8 cellular contexts compared by ENCODE assay signal in the genomic region with DNA sequence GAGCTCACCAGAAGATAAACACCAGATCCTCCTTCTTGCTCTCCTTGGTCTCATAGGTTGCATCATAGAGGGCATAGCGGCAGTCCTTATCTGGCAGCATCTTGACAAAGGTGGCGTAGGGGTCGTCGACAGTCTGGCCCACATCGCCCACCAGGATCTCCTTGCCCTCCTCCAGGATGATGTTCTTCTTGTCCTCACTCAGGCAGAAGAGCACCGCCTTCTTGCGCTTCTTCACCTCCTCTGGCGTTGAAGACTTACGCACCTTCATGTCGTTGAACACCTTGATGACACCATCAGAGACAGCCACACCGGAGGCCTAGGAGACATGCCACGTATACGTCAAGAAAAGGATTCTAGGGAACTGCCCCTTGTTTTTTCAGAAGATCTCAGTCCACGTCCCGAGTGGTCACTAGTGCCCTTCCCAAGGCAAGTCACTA. TPM values are rescaled to one million over a fixed set of nuclear protein-coding genes. Genes with fewer than 3 reads are reported as not detected.
A peak's percentile ranks its signal among the peaks of the same experiment; 100 is the strongest.
DNase-seq lines count a peak whose midpoint lies in the region; ATAC-seq, FAIRE-seq and TF ChIP-seq lines count a peak whose summit lies in the region.

No MANE protein-coding gene starts in this region.

- ATAC-seq in GM12878 (no peak), HG02759 (IDR thresholded peaks at IDR 0.05; ENCODE audit: unreplicated experiment) (no peak), HG03025 (IDR thresholded peaks at IDR 0.05; ENCODE audit: low FRiP score, unreplicated experiment) (no peak)

- RAD21 ChIA-PET in GM12878 (lab: Charles Lee; ENCODE audit: unreplicated experiment) = no interaction called here

- H3K4me3 ChIP-seq in ACC112 (ENCODE audit: low read depth, low read length) (peak overlapping the region; percentile 99), HL-60 (replicated peaks; ENCODE audit: insufficient read depth, low read length) (peak overlapping the region; percentile 91), GM12878 (peak overlapping the region; percentile 93), mononuclear cell (ENCODE audit: low read length) (peak overlapping the region; percentile 94)

- SMC1A ChIA-PET in GM12878 (lab: Charles Lee; ENCODE audit: uncharacterized antibody, unreplicated experiment) = no interaction called here

- no peak for TF ChIP-seq RAD21 in GM12878 (IDR thresholded peaks at IDR 0.05; ENCODE audit: insufficient read depth, low read depth, low read length)

- 83% methylated on average over 15 of the region's 15 CpGs for WGBS in GM12878 (ENCODE audit: insufficient coverage, insufficient replicate concordance, low lambda C conversion rate, missing lambda C conversion rate)

- DNase-seq in HL-60 (ENCODE audit: low read depth in 1 of 2, low spot score in 1 of 2) (no peak), GM12878 (ENCODE audit: low read depth, low spot score) (no peak), globus pallidus (ENCODE audit: low spot score) (no peak), MV-4-11 (lab: John Stamatoyannopoulos, UW) (no peak)

- H4K20me1 ChIP-seq in GM12878 (ENCODE audit: control insufficient read depth, insufficient read depth) = peaks cover 24% of the 10 kb centered on the region

- peak overlapping the region; percentile 92 for H3K9ac ChIP-seq in GM12878 (ENCODE audit: control insufficient read depth, insufficient read depth, low read length)

- H3K79me2 ChIP-seq in ACC112 (ENCODE audit: control insufficient read depth, insufficient read depth, low read length, unreplicated experiment) = peaks cover 44% of the 10 kb centered on the region
- H3K79me2 ChIP-seq in GM12878 (ENCODE audit: control insufficient read depth, insufficient read depth, low read length) = peaks cover 50% of the 10 kb centered on the region

- H3K4me1 ChIP-seq in ACC112 (ENCODE audit: control insufficient read depth, insufficient read depth, low read length, unreplicated experiment) (peaks cover 5% of the 10 kb centered on the region), GM12878 (ENCODE audit: control insufficient read depth, insufficient read depth, low read length) (peaks cover 10% of the 10 kb centered on the region), mononuclear cell (ENCODE audit: insufficient read depth, low read length) (peaks cover 41% of the 10 kb centered on the region)

- BruUV-seq in GM12878 (replicated peaks; lab: Mats Ljungman, UMichigan) = no TSS peak

- no peak for TF ChIP-seq EP300 in GM12878 (IDR thresholded peaks at IDR 0.05; ENCODE audit: borderline replicate concordance in 1 of 2, control insufficient read depth in 1 of 2, low read depth in 2 of 2, low read length in 2 of 2)

- peak overlapping the region; percentile 94 for H3K4me2 ChIP-seq in GM12878 (ENCODE audit: control insufficient read depth, insufficient read depth)

- H3K9me3 ChIP-seq in GM12878 (replicated peaks; ENCODE audit: control insufficient read depth, insufficient read depth, low read length) (peaks cover 2% of the 10 kb centered on the region; the same call in 2 of the 3 replicates), mononuclear cell (ENCODE audit: low read depth, low read length) (no peaks in the 10 kb centered on the region)

- TF ChIP-seq CTCF in HL-60 (IDR thresholded peaks at IDR 0.05; ENCODE audit: insufficient read depth, low read length) (no peak), GM12878 (IDR thresholded peaks at IDR 0.05 in 2 of 3, conservative IDR thresholded peaks at IDR 0.05 in 1 of 3; ENCODE audit: control insufficient read depth in 2 of 3, extremely low read depth in 1 of 3, insufficient read depth in 1 of 3, low read depth in 3 of 3, low read length in 3 of 3) (no peak)

- CTCF ChIA-PET in GM12878 (lab: Yijun Ruan, JAX) = no interaction called here

- in situ Hi-C loops in GM12878 (cut with MboI) = loop anchor here (25.0 kb wide), 1 partner anchor 1619 kb away; the partner anchor contains the start of genes DNAJC4, FKBP2, NUDT22 and PPP1R14B

- intact Hi-C loops in GM12878 (cut with micrococcal nuclease; ENCODE audit: unreplicated experiment) = loop anchor here (5.0 kb wide), 1 partner anchor 196 kb away; the partner anchor contains the start of gene SF3B2

- H3K36me3 ChIP-seq in ACC112 (ENCODE audit: insufficient read depth, low read length) (peaks cover 52% of the 10 kb centered on the region), GM12878 (ENCODE audit: control insufficient read depth in 2 of 2, insufficient read depth in 2 of 2, low read length in 1 of 2) (peaks cover 32 to 41% of the 10 kb centered on the region in 2 experiments; a peak in 3 of 4 replicates)

- POLR2A ChIA-PET in GM12878 (lab: Charles Lee) = no interaction called here

- TF ChIP-seq POLR2A in GM12878 (IDR thresholded peaks at IDR 0.05; ENCODE audit: low read depth, low read length) = peak; percentile 55

- H3K27ac ChIP-seq in ACC112 (ENCODE audit: low read depth, low read length) (no peak overlapping the region), HL-60 (replicated peaks) (no peak overlapping the region), GM12878 (ENCODE audit: control insufficient read depth, insufficient read depth) (no peak overlapping the region)

- H2AFZ ChIP-seq in ACC112 (ENCODE audit: low read length, unreplicated experiment) (no peak overlapping the region), GM12878 (ENCODE audit: control insufficient read depth, low read depth, low read length) (no peak overlapping the region)

- FAIRE-seq in GM12878 (lab: Jason Lieb, UNC) = no peak

- H3K27me3 ChIP-seq in ACC112 (ENCODE audit: insufficient read depth, low read length) (no peaks in the 10 kb centered on the region), HL-60 (ENCODE audit: insufficient read depth, poor library complexity, severe bottlenecking) (no peaks in the 10 kb centered on the region), GM12878 (replicated peaks in 1 of 2; ENCODE audit: control insufficient read depth in 2 of 2, insufficient read depth in 2 of 2, low read length in 1 of 2) (no peaks in the 10 kb centered on the region), mononuclear cell (ENCODE audit: insufficient read depth, low read length) (no peaks in the 10 kb centered on the region)

RNA-seq across cellular contexts. Expression of gene CFL1, which starts 2.0 kb away (rescaled TPM):
- 119 and 124 TPM in 2 replicates for total RNA-seq in GM12878 (2013; cell fraction: nucleolus; rRNA removed)
- total RNA-seq in GM12878 (2014; rRNA removed) = 1,600 and 1,643 TPM in 2 replicates
- 1,098 and 1,149 TPM in 2 replicates for total RNA-seq in GM12878 (2014; rRNA removed; fragmentation: Illumina TruSeq; extraction: Trizol)
- total RNA-seq in GM12878 (2021) = 1,426 and 1,431 TPM in 2 replicates
- 247 TPM for polyA plus RNA-seq in GM12878 (2011; ENCODE audit: low read depth)
- polyA plus RNA-seq in GM12878 (2011; rRNA removed) = 575 and 895 TPM in 2 replicates
- 1,927 and 2,763 TPM in 2 replicates for polyA plus RNA-seq in GM12878 (2011; cell fraction: cytosol; rRNA removed)
- 600 and 985 TPM in 2 replicates for polyA plus RNA-seq in GM12878 (2011; cell fraction: nucleus; rRNA removed)
- 689 and 822 TPM in 2 replicates for polyA plus RNA-seq in GM12878 (2012)
- polyA plus RNA-seq in GM12878 (2014; fragmentation: Illumina TruSeq; extraction: Trizol) = 1,149 and 1,571 TPM in 2 replicates
- polyA plus RNA-seq in GM12878 (2014; fragmentation: Nextera tagmentation; extraction: Ambion mirVana) = 100 to 1,000 TPM; 164 to 462 TPM
- 1,518 and 1,569 TPM in 2 replicates for polyA plus RNA-seq in GM12878 (2014; rRNA removed)
- polyA plus RNA-seq in GM12878 (2016; fragmentation: Nextera tagmentation; extraction: Ambion mirVana) = 1,000 to 10,000 TPM; 2,798 to 2,994 TPM
- 1,157 and 1,210 TPM in 2 replicates for polyA minus RNA-seq in GM12878 (2011; rRNA and poly(A)+ RNA removed)
- 404 and 512 TPM in 2 replicates for polyA minus RNA-seq in GM12878 (2011; cell fraction: cytosol; rRNA and poly(A)+ RNA removed)
- 202 and 320 TPM in 2 replicates for polyA minus RNA-seq in GM12878 (2011; cell fraction: nucleus; rRNA and poly(A)+ RNA removed)
- total RNA-seq in mononuclear cell = 731 TPM

RNA-seq across cellular contexts. Expression of gene MUS81, which starts 4.3 kb away (rescaled TPM):
- total RNA-seq in GM12878 (2013; cell fraction: nucleolus; rRNA removed) = 82.3 and 89.8 TPM in 2 replicates
- total RNA-seq in GM12878 (2014; rRNA removed) (59.1 and 67.7 TPM in 2 replicates), GM12878 (2014; rRNA removed; fragmentation: Illumina TruSeq; extraction: Trizol) (32.4 and 33.0 TPM in 2 replicates), GM12878 (2021) (68.5 and 76.1 TPM in 2 replicates), mononuclear cell (17.3 TPM)
- polyA plus RNA-seq in GM12878 (2011; ENCODE audit: low read depth) = 30.8 TPM
- polyA plus RNA-seq in GM12878 (2011; rRNA removed) (28.8 and 39.3 TPM in 2 replicates), GM12878 (2014; fragmentation: Illumina TruSeq; extraction: Trizol) (10.7 and 31.9 TPM in 2 replicates), GM12878 (2014; fragmentation: Nextera tagmentation; extraction: Ambion mirVana) (10 to 100 TPM; 11.8 to 22.9 TPM), GM12878 (2014; rRNA removed) (70.7 and 81.2 TPM in 2 replicates), GM12878 (2016; fragmentation: Nextera tagmentation; extraction: Ambion mirVana) (10 to 100 TPM; 57.6 to 65.1 TPM)
- 28.2 and 51.3 TPM in 2 replicates for polyA plus RNA-seq in GM12878 (2011; cell fraction: cytosol; rRNA removed)
- 432 and 473 TPM in 2 replicates for polyA plus RNA-seq in GM12878 (2011; cell fraction: nucleus; rRNA removed)
- polyA plus RNA-seq in GM12878 (2012) = 50.1 and 67.1 TPM in 2 replicates
- 17.4 and 36.6 TPM in 2 replicates for polyA minus RNA-seq in GM12878 (2011; rRNA and poly(A)+ RNA removed)
- 15.3 and 20.6 TPM in 2 replicates for polyA minus RNA-seq in GM12878 (2011; cell fraction: cytosol; rRNA and poly(A)+ RNA removed)
- polyA minus RNA-seq in GM12878 (2011; cell fraction: nucleus; rRNA and poly(A)+ RNA removed) = 98.3 and 150 TPM in 2 replicates

RNA-seq across cellular contexts. Expression of gene EFEMP2, which starts 16.7 kb away (rescaled TPM):
- 26.4 and 31.8 TPM in 2 replicates for total RNA-seq in GM12878 (2013; cell fraction: nucleolus; rRNA removed)
- total RNA-seq in GM12878 (2014; rRNA removed) = 2.3 and 2.6 TPM in 2 replicates
- 0.94 and 1.7 TPM in 2 replicates for total RNA-seq in GM12878 (2014; rRNA removed; fragmentation: Illumina TruSeq; extraction: Trizol)
- 2.3 and 2.4 TPM in 2 replicates for total RNA-seq in GM12878 (2021)
- 9.0 TPM for polyA plus RNA-seq in GM12878 (2011; ENCODE audit: low read depth)
- 8.5 and 13.2 TPM in 2 replicates for polyA plus RNA-seq in GM12878 (2011; rRNA removed)
- polyA plus RNA-seq in GM12878 (2011; cell fraction: cytosol; rRNA removed) = 16.1 and 19.3 TPM in 2 replicates
- polyA plus RNA-seq in GM12878 (2011; cell fraction: nucleus; rRNA removed) = 122 and 196 TPM in 2 replicates
- 17.5 and 18.5 TPM in 2 replicates for polyA plus RNA-seq in GM12878 (2012)
- polyA plus RNA-seq in GM12878 (2014; fragmentation: Illumina TruSeq; extraction: Trizol) = 0.96 and 1.3 TPM in 2 replicates
- polyA plus RNA-seq in GM12878 (2014; fragmentation: Nextera tagmentation; extraction: Ambion mirVana) = under 1 TPM in 1 of 2 experiments, not detected in 1; 0.24 TPM
- 3.0 and 3.5 TPM in 2 replicates for polyA plus RNA-seq in GM12878 (2014; rRNA removed)
- polyA plus RNA-seq in GM12878 (2016; fragmentation: Nextera tagmentation; extraction: Ambion mirVana) = 1 to 10 TPM in 1 of 2 experiments, under 1 TPM in 1; 0.70 to 1.3 TPM
- polyA minus RNA-seq in GM12878 (2011; rRNA and poly(A)+ RNA removed) = 3.0 and 9.8 TPM in 2 replicates
- 1.1 and 1.3 TPM in 2 replicates for polyA minus RNA-seq in GM12878 (2011; cell fraction: cytosol; rRNA and poly(A)+ RNA removed)
- polyA minus RNA-seq in GM12878 (2011; cell fraction: nucleus; rRNA and poly(A)+ RNA removed) = 18.9 and 19.9 TPM in 2 replicates
- total RNA-seq in mononuclear cell = 1.3 TPM

RNA-seq across cellular contexts. Expression of gene SNX32, which starts 22.2 kb away (rescaled TPM):
- 0.51 and 0.54 TPM in 2 replicates for total RNA-seq in GM12878 (2013; cell fraction: nucleolus; rRNA removed)
- 0.11 and 0.54 TPM in 2 replicates for total RNA-seq in GM12878 (2014; rRNA removed)
- total RNA-seq in GM12878 (2014; rRNA removed; fragmentation: Illumina TruSeq; extraction: Trizol) = not detected in 2 replicates
- total RNA-seq in GM12878 (2021) = 0.16 and 0.41 TPM in 2 replicates
- 0.96 TPM for polyA plus RNA-seq in GM12878 (2011; ENCODE audit: low read depth)
- polyA plus RNA-seq in GM12878 (2011; rRNA removed) = 0.05 TPM in 1 of 2 replicates, not detected in the other
- polyA plus RNA-seq in GM12878 (2011; cell fraction: cytosol; rRNA removed) = 0.08 and 0.10 TPM in 2 replicates
- 0.57 and 0.93 TPM in 2 replicates for polyA plus RNA-seq in GM12878 (2011; cell fraction: nucleus; rRNA removed)
- polyA plus RNA-seq in GM12878 (2012) = 1.5 TPM in 2 replicates
- 0.21 TPM in 1 of 2 replicates, not detected in the other for polyA plus RNA-seq in GM12878 (2014; fragmentation: Illumina TruSeq; extraction: Trizol)
- under 1 TPM; 0.04 to 0.06 TPM for polyA plus RNA-seq in GM12878 (2014; fragmentation: Nextera tagmentation; extraction: Ambion mirVana)
- polyA plus RNA-seq in GM12878 (2014; rRNA removed) = 0.10 and 0.36 TPM in 2 replicates
- polyA plus RNA-seq in GM12878 (2016; fragmentation: Nextera tagmentation; extraction: Ambion mirVana) = 1 to 10 TPM in 1 of 2 experiments, under 1 TPM in 1; 0.67 to 1.5 TPM
- polyA minus RNA-seq in GM12878 (2011; rRNA and poly(A)+ RNA removed) = not detected in 2 replicates
- polyA minus RNA-seq in GM12878 (2011; cell fraction: cytosol; rRNA and poly(A)+ RNA removed) = not detected in 2 replicates
- polyA minus RNA-seq in GM12878 (2011; cell fraction: nucleus; rRNA and poly(A)+ RNA removed) = 0.19 and 0.24 TPM in 2 replicates
- total RNA-seq in mononuclear cell = not detected

RNA-seq across cellular contexts. Expression of gene CTSW, which starts 23.7 kb away (rescaled TPM):
- total RNA-seq in GM12878 (2013; cell fraction: nucleolus; rRNA removed) = not detected in 2 replicates
- 1.4 and 2.9 TPM in 2 replicates for total RNA-seq in GM12878 (2014; rRNA removed)
- total RNA-seq in GM12878 (2014; rRNA removed; fragmentation: Illumina TruSeq; extraction: Trizol) = 1.5 and 1.7 TPM in 2 replicates
- 1.5 and 1.9 TPM in 2 replicates for total RNA-seq in GM12878 (2021)
- polyA plus RNA-seq in GM12878 (2011; ENCODE audit: low read depth) = 0.35 TPM
- polyA plus RNA-seq in GM12878 (2011; rRNA removed) = 7.0 and 12.0 TPM in 2 replicates
- polyA plus RNA-seq in GM12878 (2011; cell fraction: cytosol; rRNA removed) = 16.2 and 18.8 TPM in 2 replicates
- polyA plus RNA-seq in GM12878 (2011; cell fraction: nucleus; rRNA removed) = 9.2 and 16.3 TPM in 2 replicates
- 0.74 and 1.0 TPM in 2 replicates for polyA plus RNA-seq in GM12878 (2012)
- polyA plus RNA-seq in GM12878 (2014; fragmentation: Illumina TruSeq; extraction: Trizol) = 0.43 and 1.7 TPM in 2 replicates
- polyA plus RNA-seq in GM12878 (2014; fragmentation: Nextera tagmentation; extraction: Ambion mirVana) = 1 to 10 TPM in 1 of 2 experiments, under 1 TPM in 1; 0.53 to 1.6 TPM
- polyA plus RNA-seq in GM12878 (2014; rRNA removed) = 1.7 and 3.3 TPM in 2 replicates
- polyA plus RNA-seq in GM12878 (2016; fragmentation: Nextera tagmentation; extraction: Ambion mirVana) = 1 to 10 TPM in 1 of 2 experiments, under 1 TPM in 1; 0.92 to 1.1 TPM
- 8.3 and 16.4 TPM in 2 replicates for polyA minus RNA-seq in GM12878 (2011; rRNA and poly(A)+ RNA removed)
- polyA minus RNA-seq in GM12878 (2011; cell fraction: cytosol; rRNA and poly(A)+ RNA removed) = 4.3 and 4.5 TPM in 2 replicates
- 3.0 and 5.2 TPM in 2 replicates for polyA minus RNA-seq in GM12878 (2011; cell fraction: nucleus; rRNA and poly(A)+ RNA removed)
- 130 TPM for total RNA-seq in mononuclear cell
